Comparison of ENCODE assay signal across 29 cellular contexts in genomic region chr17:74922172-74922571, GRCh38. TPM values are rescaled to one million over a fixed set of nuclear protein-coding genes. Genes with fewer than 3 reads are reported as not detected.
DNase-seq lines count a peak whose midpoint lies in the region; ATAC-seq and TF ChIP-seq lines count a peak whose summit lies in the region.
"Had no signal": no experiment of that assay in that cellular context is flagged by ENCODE, and none has a peak within 500 bp of the region (broad histone marks: within the 10 kb centered on the region; RNA-seq: fewer than 3 reads in every experiment).

No MANE protein-coding gene starts in this region.

- no peak overlapping the region for H2AK5ac ChIP-seq in trophoblast cell (ENCODE audit: low read length)

- ATAC-seq in GM23338 (no peak), T-cell (replicated peaks in 1 of 4) (no peak)
- ATAC-seq: activated CD8-positive, alpha-beta T cell treated with anti-CD3 and anti-CD28 coated beads, Interleukin-2, amount 10 ng/mL, durations not matched to agents 7 days and 5 days; activated naive CD8-positive, alpha-beta T cell treated with anti-CD3 and anti-CD28 coated beads, Interleukin-2, amount 50 U/mL, for 24 hours had no signal

- no peaks in the 10 kb centered on the region for H3F3A ChIP-seq in GM23338 (replicated peaks; ENCODE audit: low read depth)

- intact Hi-C loops in head of caudate nucleus (cut with DNase I) = no loop called here

- H3K4me1 Mint-ChIP-seq in GM23338 (peaks cover 7% of the 10 kb centered on the region), T-cell (peaks cover 14 to 20% (median 14%) of the 10 kb centered on the region in 3 donors), endodermal cell (peaks cover 2% of the 10 kb centered on the region), nephron progenitor cell (peaks cover 31% of the 10 kb centered on the region)

- H4K20me1 ChIP-seq in GM23338 (replicated peaks; ENCODE audit: insufficient read depth) = no peaks in the 10 kb centered on the region

- no peak overlapping the region for H2BK120ac ChIP-seq in trophoblast cell (ENCODE audit: insufficient read depth, low read length, poor library complexity)

- TF ChIP-seq CTCF in GM23338 (conservative IDR thresholded peaks at IDR 0.05; ENCODE audit: low read depth in 2 of 2) (no peak), endodermal cell (conservative IDR thresholded peaks at IDR 0.05) (no peak), nephron progenitor cell (IDR thresholded peaks at IDR 0.05) (no peak)

- H3K9me3 Mint-ChIP-seq in GM23338 (no peaks in the 10 kb centered on the region), T-cell (no peaks in the 10 kb centered on the region), endodermal cell (no peaks in the 10 kb centered on the region), nephron progenitor cell (no peaks in the 10 kb centered on the region)
- H3K9me3 Mint-ChIP-seq: activated naive CD8-positive, alpha-beta T cell treated with anti-CD3 and anti-CD28 coated beads, Interleukin-2, amount 50 U/mL, for 24 hours had no signal

- H3K27ac Mint-ChIP-seq in GM23338 = no peak overlapping the region
- H3K27ac Mint-ChIP-seq in T-cell = no peak overlapping the region
- no peak overlapping the region for H3K27ac Mint-ChIP-seq in endodermal cell
- no peak overlapping the region for H3K27ac Mint-ChIP-seq in nephron progenitor cell
- H3K27ac Mint-ChIP-seq: activated CD8-positive, alpha-beta T cell treated with anti-CD3 and anti-CD28 coated beads, Interleukin-2, amount 10 ng/mL, durations not matched to agents 7 days and 5 days; activated naive CD8-positive, alpha-beta T cell treated with anti-CD3 and anti-CD28 coated beads, Interleukin-2, amount 50 U/mL, for 24 hours; CD4-positive, CD25-positive, alpha-beta regulatory T cell had no signal

- no peaks in the 10 kb centered on the region for H3K9me2 ChIP-seq in GM23338 (ENCODE audit: insufficient read depth)

- H4K12ac ChIP-seq in trophoblast cell (ENCODE audit: low read depth, low read length) = no peak overlapping the region

- POLR2A ChIA-PET in T-cell (lab: Charles Lee) = no interaction called here

- peak overlapping the region; percentile 66 for H3K4me3 Mint-ChIP-seq in GM23338
- peak overlapping the region in 2 of 3 donors; percentile 43 to 71 for H3K4me3 Mint-ChIP-seq in T-cell
- peak overlapping the region; percentile 42 for H3K4me3 Mint-ChIP-seq in endodermal cell
- H3K4me3 Mint-ChIP-seq in nephron progenitor cell = peak overlapping the region; percentile 72
- H3K4me3 Mint-ChIP-seq: activated CD8-positive, alpha-beta T cell treated with anti-CD3 and anti-CD28 coated beads, Interleukin-2, amount 10 ng/mL, durations not matched to agents 7 days and 5 days; activated naive CD8-positive, alpha-beta T cell treated with anti-CD3 and anti-CD28 coated beads, Interleukin-2, amount 50 U/mL, for 24 hours had no signal

- no peak overlapping the region for H4K91ac ChIP-seq in trophoblast cell (ENCODE audit: low read depth, low read length)

- H3K27me3 Mint-ChIP-seq in GM23338 (ENCODE audit: insufficient read depth, low read depth, poor library complexity) = peaks cover 55% of the 10 kb centered on the region
- peaks cover 42 to 72% of the 10 kb centered on the region in 2 donors for H3K27me3 Mint-ChIP-seq in T-cell
- peaks cover 73% of the 10 kb centered on the region for H3K27me3 Mint-ChIP-seq in endodermal cell (ENCODE audit: insufficient read depth)
- peaks cover 68% of the 10 kb centered on the region for H3K27me3 Mint-ChIP-seq in nephron progenitor cell (ENCODE audit: low read depth, poor library complexity)

- no peak overlapping the region for H2AFZ ChIP-seq in GM23338
- H2AFZ ChIP-seq in trophoblast cell (ENCODE audit: insufficient read depth, low read length, poor library complexity) = no peak overlapping the region

- H3K79me1 ChIP-seq in trophoblast cell (ENCODE audit: low read length) = no peaks in the 10 kb centered on the region

- no peak overlapping the region for H3K4me2 ChIP-seq in GM23338
- no peak overlapping the region for H3K4me2 ChIP-seq in trophoblast cell (ENCODE audit: low read length)

- H3K36me3 ChIP-seq in GM23338 (ENCODE audit: insufficient read depth) = no peaks in the 10 kb centered on the region
- H3K36me3 ChIP-seq in endodermal cell (ENCODE audit: control insufficient read depth, insufficient read depth, low read length) = no peaks in the 10 kb centered on the region
- H3K36me3 ChIP-seq in trophoblast cell (ENCODE audit: control insufficient read depth in 1 of 2, insufficient read depth in 2 of 2, low read length in 2 of 2) = no peaks in the 10 kb centered on the region
- H3K36me3 ChIP-seq: neutrophil, prostate gland, SJCRH30 had no signal

- in situ Hi-C loops in ACHN (cut with HindIII; ENCODE audit: low pct_ligation_motif_present, low pct_unique_long_range_greater_than_20kb, low sequenced_read_pairs) = no loop called here

- no peak overlapping the region for H3K27ac ChIP-seq in GM23338 (ENCODE audit: low read depth)
- no peak overlapping the region for H3K27ac ChIP-seq in endodermal cell (ENCODE audit: low read depth, low read length)
- no peak overlapping the region for H3K27ac ChIP-seq in trophoblast cell (ENCODE audit: low read depth, low read length)
- H3K27ac ChIP-seq: epithelial cell of prostate, KMS-11, neutrophil, prostate gland, SJCRH30 had no signal

- no peak overlapping the region for H3K23ac ChIP-seq in trophoblast cell (ENCODE audit: low read length)

- no peak overlapping the region for H4K8ac ChIP-seq in trophoblast cell (ENCODE audit: low read depth, low read length)

- H3K9me3 ChIP-seq in endodermal cell (ENCODE audit: control insufficient read depth, low read length) (no peaks in the 10 kb centered on the region), trophoblast cell (ENCODE audit: insufficient read depth, low read depth, low read length) (peaks cover 13% of the 10 kb centered on the region)
- H3K9me3 ChIP-seq: neutrophil, prostate gland, SJCRH30 had no signal

- H3K79me2 ChIP-seq in GM23338 (replicated peaks; ENCODE audit: insufficient read depth) (no peaks in the 10 kb centered on the region), trophoblast cell (ENCODE audit: control insufficient read depth, insufficient read depth, low read length, poor library complexity) (no peaks in the 10 kb centered on the region)

- H3K18ac ChIP-seq in trophoblast cell (ENCODE audit: low read length) = no peak overlapping the region

- H3K9ac ChIP-seq in endodermal cell (ENCODE audit: extremely low read depth, low read length, poor library complexity, severe bottlenecking) (no peak overlapping the region), trophoblast cell (ENCODE audit: low read length) (no peak overlapping the region)
- H3K9ac ChIP-seq: KMS-11 had no signal

- WGBS in endodermal cell (ENCODE audit: insufficient coverage in 1 of 2, insufficient read length in 1 of 2), 2 experiments = 83 to 84% methylated on average over 4 to 6 of the region's 6 CpGs
- no CpG with 5 or more reads among the region's 6 CpGs for WGBS in trophoblast cell (ENCODE audit: extremely low coverage, insufficient coverage, insufficient read length)

- H2BK12ac ChIP-seq in trophoblast cell (ENCODE audit: low read length) = no peak overlapping the region

- DNase-seq in GM23338 (ENCODE audit: low spot score) (no peak), T-cell (no peak), endodermal cell (peak; percentile 55), nephron progenitor cell (peak; percentile 39), trophoblast cell (no peak), head of caudate nucleus (no peak), ACHN (no peak), GM19240 (ENCODE audit: insufficient read length, low spot score) (no peak)
- DNase-seq: activated CD4-positive, alpha-beta T cell treated with anti-CD3 and anti-CD28 coated beads for 1 hour; activated CD8-positive, alpha-beta T cell treated with anti-CD3 and anti-CD28 coated beads, Interleukin-2, amount 10 ng/mL, durations not matched to agents 7 days and 5 days; activated naive CD8-positive, alpha-beta T cell treated with anti-CD3 and anti-CD28 coated beads, Interleukin-2, amount 50 U/mL, for 24 hours; CD4-positive, CD25-positive, alpha-beta regulatory T cell; glutamatergic neuron; MM.1S; NCI-H1417 treated with DMSO at 0.1 percent for 48 hours; NCI-H2081; NCI-H345; NCI-H748 treated with DMSO at 0.1 percent for 48 hours; SJCRH30; stimulated activated CD4-positive, alpha-beta T cell treated with anti-CD3 and anti-CD28 coated beads, Interleukin-15, amount 100 ng/mL, for 24 hours; stimulated activated naive CD4-positive, alpha-beta T cell treated with Interleukin-2 at 50 U/mL for 16 hours had no signal

- CTCF ChIA-PET in T-cell (lab: Charles Lee) = interaction anchor here in 1 of 2 donors (0.7 kb wide), 1 partner anchor 38 kb away, joined by 4 read pairs; no protein-coding TSS in a partner anchor

- H3K27me3 ChIP-seq in GM23338 (ENCODE audit: insufficient read depth) (peaks cover 65% of the 10 kb centered on the region), endodermal cell (ENCODE audit: control insufficient read depth, insufficient read depth, low read length, poor library complexity, severe bottlenecking) (peaks cover 58% of the 10 kb centered on the region), trophoblast cell (ENCODE audit: insufficient read depth, low read length) (peaks cover 34% of the 10 kb centered on the region)

- no peak overlapping the region for H3K4ac ChIP-seq in trophoblast cell (ENCODE audit: low read depth, low read length)

- H3K36me3 Mint-ChIP-seq in GM23338 (ENCODE audit: low read depth) (no peaks in the 10 kb centered on the region), T-cell (no peaks in the 10 kb centered on the region), endodermal cell (ENCODE audit: low read depth) (no peaks in the 10 kb centered on the region), nephron progenitor cell (ENCODE audit: low read depth) (no peaks in the 10 kb centered on the region)
- H3K36me3 Mint-ChIP-seq: CD4-positive, CD25-positive, alpha-beta regulatory T cell had no signal

- H3K14ac ChIP-seq in trophoblast cell (ENCODE audit: low read length) = no peak overlapping the region

- no peak overlapping the region for H3K4me3 ChIP-seq in GM23338
- no peak overlapping the region for H3K4me3 ChIP-seq in endodermal cell (ENCODE audit: low read length)
- no peak overlapping the region for H3K4me3 ChIP-seq in trophoblast cell (ENCODE audit: low read depth, low read length)
- H3K4me3 ChIP-seq: SJCRH30 had no signal

- peaks cover 16% of the 10 kb centered on the region for H3K4me1 ChIP-seq in GM23338 (ENCODE audit: insufficient read depth)
- H3K4me1 ChIP-seq in endodermal cell (ENCODE audit: control insufficient read depth, insufficient read depth, low read length) = no peaks in the 10 kb centered on the region
- H3K4me1 ChIP-seq in trophoblast cell (ENCODE audit: control insufficient read depth in 1 of 2, insufficient read depth in 2 of 2, low read length in 2 of 2) = no peaks in the 10 kb centered on the region

- H2BK5ac ChIP-seq in trophoblast cell (ENCODE audit: low read depth, low read length, poor library complexity) = no peak overlapping the region

RNA-seq across cellular contexts. Expression of gene USH1G, which starts 0.9 kb away (rescaled TPM):
- total RNA-seq in GM23338 (2014; rRNA removed; shearing (Covaris generic)) = 1.7 and 3.5 TPM in 2 replicates
- polyA plus RNA-seq in GM23338 (2016; fragmentation: Nextera tagmentation; extraction: Ambion mirVana) = 0.28 and 0.34 TPM in 2 replicates
- total RNA-seq in T-cell (not detected), endodermal cell (under 1 TPM; 0.11 to 0.13 TPM)
- 0.32 TPM for polyA plus RNA-seq in endodermal cell (2013, experiment 1 of 2)
- 0.25 TPM for polyA plus RNA-seq in endodermal cell (2013, experiment 2 of 2)
- 0.04 and 0.05 TPM in 2 replicates for polyA plus RNA-seq in trophoblast cell (2013)
- total RNA-seq: activated CD8-positive, alpha-beta T cell treated with anti-CD3 and anti-CD28 coated beads, Interleukin-2, amount 10 ng/mL, durations not matched to agents 7 days and 5 days; CD4-positive, CD25-positive, alpha-beta regulatory T cell; chondrocyte; lung microvascular endothelial cell had no signal
- polyA plus RNA-seq: AG04450; CD4-positive, CD25-positive, alpha-beta regulatory T cell had no signal

RNA-seq across cellular contexts. Expression of gene OTOP2, which starts 1.9 kb away (rescaled TPM):
- total RNA-seq in GM23338 (2014; rRNA removed; shearing (Covaris generic)) = not detected in 2 replicates
- not detected in 2 replicates for polyA plus RNA-seq in GM23338 (2016; fragmentation: Nextera tagmentation; extraction: Ambion mirVana)
- total RNA-seq in T-cell = not detected
- not detected for total RNA-seq in endodermal cell
- polyA plus RNA-seq in endodermal cell (2013, experiment 1 of 2) = not detected
- not detected for polyA plus RNA-seq in endodermal cell (2013, experiment 2 of 2)
- polyA plus RNA-seq in trophoblast cell (2013) = not detected in 2 replicates
- total RNA-seq: activated CD8-positive, alpha-beta T cell treated with anti-CD3 and anti-CD28 coated beads, Interleukin-2, amount 10 ng/mL, durations not matched to agents 7 days and 5 days; CD4-positive, CD25-positive, alpha-beta regulatory T cell; chondrocyte; lung microvascular endothelial cell; SJCRH30; temporal lobe had no signal
- polyA plus RNA-seq: AG04450; CD4-positive, CD25-positive, alpha-beta regulatory T cell had no signal

RNA-seq across cellular contexts. Expression of gene OTOP3, which starts 13.5 kb away (rescaled TPM):
- not detected in 2 replicates for total RNA-seq in GM23338 (2014; rRNA removed; shearing (Covaris generic))
- polyA plus RNA-seq in GM23338 (2016; fragmentation: Nextera tagmentation; extraction: Ambion mirVana) = not detected in 2 replicates
- total RNA-seq in T-cell = not detected
- total RNA-seq in endodermal cell = not detected
- polyA plus RNA-seq in endodermal cell (2013, experiment 1 of 2) = not detected
- not detected for polyA plus RNA-seq in endodermal cell (2013, experiment 2 of 2)
- not detected in 2 replicates for polyA plus RNA-seq in trophoblast cell (2013)
- total RNA-seq: activated CD8-positive, alpha-beta T cell treated with anti-CD3 and anti-CD28 coated beads, Interleukin-2, amount 10 ng/mL, durations not matched to agents 7 days and 5 days; CD4-positive, CD25-positive, alpha-beta regulatory T cell; chondrocyte; lung microvascular endothelial cell; prostate gland; SJCRH30; temporal lobe had no signal
- polyA plus RNA-seq: AG04450; CD4-positive, CD25-positive, alpha-beta regulatory T cell had no signal

RNA-seq across cellular contexts. Expression of gene FADS6, which starts 28.7 kb away (rescaled TPM):
- total RNA-seq in GM23338 (2014; rRNA removed; shearing (Covaris generic)) = 0.73 and 1.6 TPM in 2 replicates
- 0.35 and 0.42 TPM in 2 replicates for polyA plus RNA-seq in GM23338 (2016; fragmentation: Nextera tagmentation; extraction: Ambion mirVana)
- total RNA-seq in T-cell (not detected), endodermal cell (1 to 10 TPM; 4.7 to 5.7 TPM)
- 0.68 TPM for polyA plus RNA-seq in endodermal cell (2013, experiment 1 of 2)
- 0.33 TPM for polyA plus RNA-seq in endodermal cell (2013, experiment 2 of 2)
- 0.22 and 0.35 TPM in 2 replicates for polyA plus RNA-seq in trophoblast cell (2013)
- total RNA-seq: activated CD8-positive, alpha-beta T cell treated with anti-CD3 and anti-CD28 coated beads, Interleukin-2, amount 10 ng/mL, durations not matched to agents 7 days and 5 days; CD4-positive, CD25-positive, alpha-beta regulatory T cell; chondrocyte; lung microvascular endothelial cell; prostate gland; SJCRH30 had no signal
- polyA plus RNA-seq: AG04450; CD4-positive, CD25-positive, alpha-beta regulatory T cell had no signal

RNA-seq across cellular contexts. Expression of gene FDXR, which starts 49.4 kb away (rescaled TPM):
- total RNA-seq in GM23338 (2014; rRNA removed; shearing (Covaris generic)) = 33.1 and 34.5 TPM in 2 replicates
- polyA plus RNA-seq in GM23338 (2016; fragmentation: Nextera tagmentation; extraction: Ambion mirVana) = 19.9 and 21.7 TPM in 2 replicates
- total RNA-seq in T-cell = 10 to 100 TPM in 3 of 5 donors, 1 to 10 TPM in 2; 4.2 to 20.7 (median 15.3) TPM
- total RNA-seq in endodermal cell = 10 to 100 TPM; 17.3 to 19.4 TPM
- polyA plus RNA-seq in endodermal cell (2013, experiment 1 of 2) = 14.8 TPM
- polyA plus RNA-seq in endodermal cell (2013, experiment 2 of 2) = 13.9 TPM
- 12.9 and 13.4 TPM in 2 replicates for polyA plus RNA-seq in trophoblast cell (2013)

Comparison
In these comparisons a context has a peak if more than half of its experiments do, and no peak if none do; other contexts are left out.
1. DNase-seq: peak in endodermal cell (single experiment) and nephron progenitor cell (single experiment); none in GM23338 (single experiment), T-cell (0 of 34), trophoblast cell (0 of 2), head of caudate nucleus (0 of 42), ACHN (single experiment) and GM19240 (single experiment).
2. Peak in every context shown above with its lines, with median percentiles within 50 percentile points of each other: H3K4me3 Mint-ChIP-seq.